8 cellular contexts compared by ENCODE assay signal in the genomic region with DNA sequence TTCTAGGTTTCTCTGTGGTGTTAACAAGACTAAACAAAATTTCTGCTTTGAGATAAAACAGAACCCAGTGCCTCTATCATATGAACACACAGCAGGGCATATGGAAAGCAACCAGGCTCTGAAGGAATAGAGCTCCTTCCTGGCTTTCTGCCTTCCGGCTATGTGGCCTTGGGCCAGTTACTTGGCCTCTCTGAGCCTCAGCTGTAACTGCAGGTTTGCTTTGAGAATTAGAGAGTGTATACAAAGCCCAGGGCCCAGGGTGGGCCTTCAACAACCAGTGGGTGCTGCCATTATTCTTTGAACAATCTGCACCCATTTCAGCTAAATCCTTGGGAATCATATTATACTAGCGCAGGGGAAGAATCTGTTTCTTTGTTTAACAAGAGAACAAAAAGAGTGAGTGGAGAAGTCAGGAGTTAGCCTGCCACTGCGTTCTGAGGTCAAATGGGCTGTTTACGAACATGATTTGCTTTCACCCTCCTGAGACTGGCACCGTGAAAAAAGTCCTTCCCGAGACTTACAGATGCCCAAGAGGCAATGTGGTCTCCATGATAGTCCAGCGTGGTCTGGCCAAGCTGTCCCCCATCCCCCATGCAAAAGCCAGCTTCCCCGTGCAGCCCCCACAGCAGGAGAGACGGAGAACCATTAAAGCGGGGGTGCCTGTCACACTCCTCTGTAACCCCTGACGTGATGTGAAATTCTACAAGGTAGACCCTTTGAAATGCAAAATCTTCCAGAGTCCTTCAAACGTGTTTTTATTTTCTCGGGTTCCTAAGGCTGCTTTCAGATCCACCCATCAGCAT. TPM values are rescaled to one million over a fixed set of nuclear protein-coding genes. Genes with fewer than 3 reads are reported as not detected.
DNase-seq lines count a peak whose midpoint lies in the region; ATAC-seq, FAIRE-seq and TF ChIP-seq lines count a peak whose summit lies in the region.
"Had no signal": no experiment of that assay in that cellular context is flagged by ENCODE, and none has a peak within 500 bp of the region (broad histone marks: within the 10 kb centered on the region; RNA-seq: fewer than 3 reads in every experiment).

No MANE protein-coding gene starts in this region.

- H3K79me2 ChIP-seq in keratinocyte (ENCODE audit: control insufficient read depth, insufficient read depth, low read length) = peaks cover 69% of the 10 kb centered on the region

- TF ChIP-seq CTCF in keratinocyte (optimal IDR thresholded peaks at IDR 0.05 in 1 of 3, IDR thresholded peaks at IDR 0.05 in 1 of 3, conservative IDR thresholded peaks at IDR 0.05 in 1 of 3; ENCODE audit: extremely low read depth in 1 of 3, insufficient read depth in 2 of 3, low read length in 3 of 3) = no peak

- H3K36me3 ChIP-seq in HUES64 (ENCODE audit: insufficient read depth, low read length) (no peaks in the 10 kb centered on the region), keratinocyte (ENCODE audit: control insufficient read depth in 2 of 2, extremely low read depth in 1 of 2, insufficient read depth in 2 of 2, low read length in 2 of 2) (peaks cover 0 to under 1% of the 10 kb centered on the region in 2 experiments)

- no peak for DNase-seq in keratinocyte (ENCODE audit: low read depth, low spot score)
- no peak for DNase-seq in stimulated activated naive B cell treated with anti-CD40 and anti-IgM and Interleukin-4, amounts not matched to agents 10 μg/mL and 1 μg/mL and 100 μg/mL, for 72 hours
- no peak for DNase-seq in AG20443 (ENCODE audit: low spot score)
- DNase-seq: NCI-H1930 had no signal

- no peak for FAIRE-seq in keratinocyte (lab: Jason Lieb, UNC)

- H3K27me3 Mint-ChIP-seq in activated T-helper 17 cell treated with anti-CD3 and anti-CD28 coated beads, Interleukin-2, amount 50 U/mL, for 72 hours = no peaks in the 10 kb centered on the region
- no peaks in the 10 kb centered on the region for H3K27me3 Mint-ChIP-seq in stimulated activated naive B cell treated with anti-CD40 and anti-IgM and Interleukin-4, amounts not matched to agents 10 μg/mL and 1 μg/mL and 100 μg/mL, for 72 hours

- dilution Hi-C loops in keratinocyte (cut with MboI; ENCODE audit: extremely low pct_ligation_motif_present, low sequenced_read_pairs) = no loop called here

- no peak overlapping the region for H2AFZ ChIP-seq in keratinocyte (ENCODE audit: control insufficient read depth, low read length)

- H3K9me3 Mint-ChIP-seq in activated T-helper 17 cell treated with anti-CD3 and anti-CD28 coated beads, Interleukin-2, amount 50 U/mL, for 72 hours = no peaks in the 10 kb centered on the region
- H3K9me3 Mint-ChIP-seq in stimulated activated naive B cell treated with anti-CD40 and anti-IgM and Interleukin-4, amounts not matched to agents 10 μg/mL and 1 μg/mL and 100 μg/mL, for 72 hours = no peaks in the 10 kb centered on the region

- H3K27ac ChIP-seq in HUES64 (ENCODE audit: low read depth, low read length) = no peak overlapping the region
- H3K27ac ChIP-seq in keratinocyte (ENCODE audit: control insufficient read depth, insufficient read depth, low read length) = peak overlapping the region; percentile 87

- H3K4me1 ChIP-seq in HUES64 (ENCODE audit: insufficient read depth, low read length) = peaks cover 49% of the 10 kb centered on the region
- H3K4me1 ChIP-seq in keratinocyte (ENCODE audit: control insufficient read depth, extremely low read depth, insufficient read depth, low read length) = peaks cover 71% of the 10 kb centered on the region

- peak overlapping the region; percentile 3 for H3K4me3 ChIP-seq in HUES64 (ENCODE audit: low read length)
- peak overlapping the region in 1 of 3 experiments; percentile 77 for H3K4me3 ChIP-seq in keratinocyte (ENCODE audit: control insufficient read depth in 2 of 3, extremely low read depth in 1 of 3, insufficient read depth in 2 of 3, low read depth in 1 of 3, low read length in 3 of 3)

- H3K9me3 ChIP-seq in HUES64 (ENCODE audit: insufficient read depth, low read depth, low read length) (no peaks in the 10 kb centered on the region), keratinocyte (ENCODE audit: control insufficient read depth, low read depth, low read length) (no peaks in the 10 kb centered on the region)

- 16% methylated on average over 13 of the region's 13 CpGs for WGBS in HUES64

- H3K27ac Mint-ChIP-seq in activated T-helper 17 cell treated with anti-CD3 and anti-CD28 coated beads, Interleukin-2, amount 50 U/mL, for 72 hours = peak overlapping the region; percentile 85
- H3K27ac Mint-ChIP-seq in stimulated activated naive B cell treated with anti-CD40 and anti-IgM and Interleukin-4, amounts not matched to agents 10 μg/mL and 1 μg/mL and 100 μg/mL, for 72 hours = peak overlapping the region; percentile 93

- ATAC-seq in activated T-helper 17 cell treated with anti-CD3 and anti-CD28 coated beads, Interleukin-2, amount 50 U/mL, for 72 hours (replicated peaks) = no peak
- ATAC-seq in stimulated activated naive B cell treated with anti-CD40 and anti-IgM and Interleukin-4, amounts not matched to agents 10 μg/mL and 1 μg/mL and 100 μg/mL, for 72 hours (replicated peaks) = no peak
- ATAC-seq in GM21717 (IDR thresholded peaks at IDR 0.05; ENCODE audit: unreplicated experiment) (no peak), HG02588 (IDR thresholded peaks at IDR 0.05; ENCODE audit: unreplicated experiment) (no peak)

- peaks cover 29% of the 10 kb centered on the region for H3K36me3 Mint-ChIP-seq in activated T-helper 17 cell treated with anti-CD3 and anti-CD28 coated beads, Interleukin-2, amount 50 U/mL, for 72 hours (ENCODE audit: low read depth)
- peaks cover 1 to 27% of the 10 kb centered on the region in 2 donors for H3K36me3 Mint-ChIP-seq in stimulated activated naive B cell treated with anti-CD40 and anti-IgM and Interleukin-4, amounts not matched to agents 10 μg/mL and 1 μg/mL and 100 μg/mL, for 72 hours

- H3K4me2 ChIP-seq in keratinocyte (ENCODE audit: control insufficient read depth, extremely low read depth, insufficient read depth, low read depth, low read length) = peak overlapping the region; percentile 98

- H3K27me3 ChIP-seq in HUES64 (ENCODE audit: insufficient read depth, low read length) (peaks cover 24% of the 10 kb centered on the region), keratinocyte (ENCODE audit: control insufficient read depth, extremely low read depth, insufficient read depth, low read length) (no peaks in the 10 kb centered on the region)

- H4K20me1 ChIP-seq in keratinocyte (ENCODE audit: control insufficient read depth, extremely low read depth, insufficient read depth, low read length) = no peaks in the 10 kb centered on the region

- no peak overlapping the region for H3K9ac ChIP-seq in HUES64 (ENCODE audit: low read depth, low read length)
- H3K9ac ChIP-seq in keratinocyte (ENCODE audit: control insufficient read depth, extremely low read depth, insufficient read depth, low read length) = peak overlapping the region; percentile 6

- H3K4me3 Mint-ChIP-seq in activated T-helper 17 cell treated with anti-CD3 and anti-CD28 coated beads, Interleukin-2, amount 50 U/mL, for 72 hours = peak overlapping the region; percentile 76
- H3K4me3 Mint-ChIP-seq in stimulated activated naive B cell treated with anti-CD40 and anti-IgM and Interleukin-4, amounts not matched to agents 10 μg/mL and 1 μg/mL and 100 μg/mL, for 72 hours = peak overlapping the region; percentile 63 to 82

- H3K9me1 ChIP-seq in keratinocyte (ENCODE audit: control insufficient read depth, extremely low read depth, insufficient read depth, low read length) = peaks cover 2% of the 10 kb centered on the region

- H3K4me1 Mint-ChIP-seq in activated T-helper 17 cell treated with anti-CD3 and anti-CD28 coated beads, Interleukin-2, amount 50 U/mL, for 72 hours = peaks cover 54% of the 10 kb centered on the region
- peaks cover 77 to 88% of the 10 kb centered on the region in 2 donors for H3K4me1 Mint-ChIP-seq in stimulated activated naive B cell treated with anti-CD40 and anti-IgM and Interleukin-4, amounts not matched to agents 10 μg/mL and 1 μg/mL and 100 μg/mL, for 72 hours

RNA-seq across cellular contexts. Expression of a gene that starts 4.9 kb away (rescaled TPM):
- polyA plus RNA-seq in HUES64 (2013, experiment 1 of 2) = 11.2 TPM
- 12.9 TPM for polyA plus RNA-seq in HUES64 (2013, experiment 2 of 2)
- total RNA-seq in activated T-helper 17 cell treated with anti-CD3 and anti-CD28 coated beads, Interleukin-2, amount 50 U/mL, for 72 hours = 10 to 100 TPM; 21.7 to 36.8 TPM
- polyA plus RNA-seq in keratinocyte = 8.6 to 13.2 TPM (median 9.0 TPM) in 3 replicates
- polyA plus RNA-seq in keratinocyte (2011; ENCODE audit: low read depth) = 4.1 TPM
- polyA plus RNA-seq in keratinocyte (2011; cell fraction: cytosol; rRNA removed) = 5.6 and 8.3 TPM in 2 replicates
- 12.2 and 14.8 TPM in 2 replicates for polyA plus RNA-seq in keratinocyte (2011; cell fraction: nucleus; rRNA removed)
- polyA plus RNA-seq in keratinocyte (2012; ENCODE audit: low replicate concordance) = 9.6 and 13.6 TPM in 2 replicates
- 24.9 to 47.9 TPM (median 32.6 TPM) in 3 replicates for polyA minus RNA-seq in keratinocyte
- polyA minus RNA-seq in keratinocyte (2011; cell fraction: cytosol; rRNA and poly(A)+ RNA removed) = 32.8 TPM
- 23.2 and 32.0 TPM in 2 replicates for polyA minus RNA-seq in keratinocyte (2011; cell fraction: nucleus; rRNA and poly(A)+ RNA removed)

RNA-seq across cellular contexts. Expression of a gene that starts 52.4 kb away (rescaled TPM):
- 22.4 TPM for polyA plus RNA-seq in HUES64 (2013, experiment 1 of 2)
- 30.5 TPM for polyA plus RNA-seq in HUES64 (2013, experiment 2 of 2)
- total RNA-seq in activated T-helper 17 cell treated with anti-CD3 and anti-CD28 coated beads, Interleukin-2, amount 50 U/mL, for 72 hours = 1 to 10 TPM; 7.6 to 10.0 TPM
- polyA plus RNA-seq in keratinocyte = 10.5 to 19.1 TPM (median 12.3 TPM) in 3 replicates
- polyA plus RNA-seq in keratinocyte (2011; ENCODE audit: low read depth) = 6.3 TPM
- polyA plus RNA-seq in keratinocyte (2011; cell fraction: cytosol; rRNA removed) = 9.4 and 17.5 TPM in 2 replicates
- 10.0 and 16.0 TPM in 2 replicates for polyA plus RNA-seq in keratinocyte (2011; cell fraction: nucleus; rRNA removed)
- polyA plus RNA-seq in keratinocyte (2012; ENCODE audit: low replicate concordance) = 8.4 and 13.2 TPM in 2 replicates
- 1.2 to 17.1 TPM (median 7.4 TPM) in 3 replicates for polyA minus RNA-seq in keratinocyte
- polyA minus RNA-seq in keratinocyte (2011; cell fraction: cytosol; rRNA and poly(A)+ RNA removed) = 17.6 TPM
- polyA minus RNA-seq in keratinocyte (2011; cell fraction: nucleus; rRNA and poly(A)+ RNA removed) = 8.1 and 13.6 TPM in 2 replicates
